8 cellular contexts compared by ENCODE assay signal in genomic region chr19:35220973-35221590, GRCh38. TPM values are rescaled to one million over a fixed set of nuclear protein-coding genes. Genes with fewer than 3 reads are reported as not detected.
"Had no signal": no experiment of that assay in that cellular context is flagged by ENCODE, and none has a peak within 500 bp of the region (broad histone marks: within the 10 kb centered on the region; RNA-seq: fewer than 3 reads in every experiment).

No MANE protein-coding gene starts in this region.

RNA-seq across cellular contexts. Expression of gene FAM187B, which starts 7.5 kb away (rescaled TPM):
- total RNA-seq: activated naive CD8-positive, alpha-beta T cell treated with anti-CD3 and anti-CD28 coated beads, Interleukin-2, amount 10 ng/mL, durations not matched to agents 7 days and 5 days; activated T-cell treated with anti-CD3 and anti-CD28 coated beads, Interleukin-2, amount 50 U/mL, for 4 hours; aorta; IMR-90; LHCN-M2; M059J; PC-3; SJSA1 had no signal
- polyA plus RNA-seq: aorta, IMR-90 had no signal
